ENCODE assay signal across 14 cellular contexts in genomic region chr12:96265400-96265799, GRCh38.
"Had no signal": no experiment of that assay in that cellular context is flagged by ENCODE, and none has a peak within 500 bp of the region (broad histone marks: within the 10 kb centered on the region; RNA-seq: fewer than 3 reads in every experiment).

No MANE protein-coding gene starts in this region.

- H3K36me3 ChIP-seq: neural progenitor cell, ovary had no signal

- H3K4me1 ChIP-seq: colonic mucosa, testis had no signal

- H3K4me1 Mint-ChIP-seq: activated naive CD8-positive, alpha-beta T cell treated with anti-CD3 and anti-CD28 coated beads, Interleukin-2, amount 10 ng/mL, durations not matched to agents 7 days and 5 days; neural progenitor cell; stimulated activated naive CD8-positive, alpha-beta T cell treated with anti-CD3 and anti-CD28 coated beads, Interleukin-15, amount 100 ng/mL, for 72 hours had no signal

- H3K27ac ChIP-seq: colonic mucosa, gastroesophageal sphincter, neural progenitor cell, ovary, testis had no signal

- H3K9me3 ChIP-seq: colonic mucosa, gastroesophageal sphincter, ovary, testis had no signal

- H3K4me3 ChIP-seq: colonic mucosa, gastroesophageal sphincter, neural progenitor cell, ovary, testis had no signal

- ATAC-seq: gastroesophageal sphincter; left ventricle myocardium superior; stimulated activated naive CD8-positive, alpha-beta T cell treated with anti-CD3 and anti-CD28 coated beads, Interleukin-15, amount 100 ng/mL, for 72 hours had no signal

- DNase-seq: activated CD4-positive, alpha-beta memory T cell treated with anti-CD3 and anti-CD28 coated beads, Interleukin-2, amount 10 ng/mL, durations not matched to agents 7 days and 5 days; activated CD4-positive, alpha-beta T cell treated with anti-CD3 and anti-CD28 coated beads for 1 hour; activated naive CD8-positive, alpha-beta T cell treated with anti-CD3 and anti-CD28 coated beads, Interleukin-2, amount 10 ng/mL, durations not matched to agents 7 days and 5 days; colonic mucosa; left ventricle myocardium superior; mesendoderm; ovary; stimulated activated CD4-positive, alpha-beta T cell treated with anti-CD3 and anti-CD28 coated beads, Interleukin-2, amount 100 ng/mL, for 48 hours; stimulated activated naive CD8-positive, alpha-beta T cell treated with anti-CD3 and anti-CD28 coated beads, Interleukin-15, amount 100 ng/mL, for 72 hours; SW 1271; T-helper 9 cell; testis had no signal

- H3K4me3 Mint-ChIP-seq: activated CD4-positive, alpha-beta memory T cell treated with anti-CD3 and anti-CD28 coated beads, Interleukin-2, amount 10 ng/mL, durations not matched to agents 7 days and 5 days; activated naive CD8-positive, alpha-beta T cell treated with anti-CD3 and anti-CD28 coated beads, Interleukin-2, amount 10 ng/mL, durations not matched to agents 7 days and 5 days; neural progenitor cell; stimulated activated naive CD8-positive, alpha-beta T cell treated with anti-CD3 and anti-CD28 coated beads, Interleukin-15, amount 100 ng/mL, for 72 hours had no signal

- H2AFZ ChIP-seq: neural progenitor cell had no signal

- H3K27ac Mint-ChIP-seq: neural progenitor cell had no signal

- H3K27me3 ChIP-seq: colonic mucosa, gastroesophageal sphincter, neural progenitor cell, ovary, testis had no signal

- H3K9me3 Mint-ChIP-seq: activated CD4-positive, alpha-beta memory T cell treated with anti-CD3 and anti-CD28 coated beads, Interleukin-2, amount 10 ng/mL, durations not matched to agents 7 days and 5 days; activated naive CD8-positive, alpha-beta T cell treated with anti-CD3 and anti-CD28 coated beads, Interleukin-2, amount 10 ng/mL, durations not matched to agents 7 days and 5 days; neural progenitor cell; stimulated activated naive CD8-positive, alpha-beta T cell treated with anti-CD3 and anti-CD28 coated beads, Interleukin-15, amount 100 ng/mL, for 72 hours had no signal

- H3K27me3 Mint-ChIP-seq: activated CD4-positive, alpha-beta memory T cell treated with anti-CD3 and anti-CD28 coated beads, Interleukin-2, amount 10 ng/mL, durations not matched to agents 7 days and 5 days; activated naive CD8-positive, alpha-beta T cell treated with anti-CD3 and anti-CD28 coated beads, Interleukin-2, amount 10 ng/mL, durations not matched to agents 7 days and 5 days; stimulated activated naive CD8-positive, alpha-beta T cell treated with anti-CD3 and anti-CD28 coated beads, Interleukin-15, amount 100 ng/mL, for 72 hours had no signal
